ENCODE assay signal across 8 cellular contexts in genomic region chr13:114043421-114044053, GRCh38.
A peak's percentile ranks its signal among the peaks of the same experiment; 100 is the strongest.
DNase-seq lines count a peak whose midpoint lies in the region; ATAC-seq and TF ChIP-seq lines count a peak whose summit lies in the region.

No MANE protein-coding gene starts in this region.

- peak overlapping the region; percentile 86 for H3K27ac Mint-ChIP-seq in stimulated activated memory B cell treated with anti-CD40 and anti-IgM and Interleukin-4, amounts not matched to agents 10 μg/mL and 1 μg/mL and 100 μg/mL, for 72 hours
- no peak overlapping the region for H3K27ac Mint-ChIP-seq in T-helper 2 cell treated with Interferon-gamma antibody and Interleukin-4, amounts not matched to agents 5 μg/mL and 100 μg/mL, for 36 hours

- H3K27ac ChIP-seq in BLaER1 (no peak overlapping the region), HCT116 (ENCODE audit: low read depth, low read length) (no peak overlapping the region)

- H3K79me2 ChIP-seq in HCT116 (ENCODE audit: insufficient read depth, low read length): no peaks in the 10 kb centered on the region

- H3K27me3 ChIP-seq in BLaER1: no peaks in the 10 kb centered on the region
- H3K27me3 ChIP-seq in HCT116 (ENCODE audit: insufficient read depth, low read length): no peaks in the 10 kb centered on the region

- BruUV-seq in HCT116 (replicated peaks; lab: Mats Ljungman, UMichigan): no TSS peak

- H3K36me3 ChIP-seq in BLaER1: peaks cover 60% of the 10 kb centered on the region
- H3K36me3 ChIP-seq in HCT116 (ENCODE audit: control insufficient read depth in 1 of 2, insufficient read depth in 2 of 2, low read length in 2 of 2): no peaks in the 10 kb centered on the region

- peak; percentile 82 for ATAC-seq in HCT116
- ATAC-seq in stimulated activated memory B cell treated with anti-CD40 and anti-IgM and Interleukin-4, amounts not matched to agents 10 μg/mL and 1 μg/mL and 100 μg/mL, for 72 hours: peak; percentile 68

- no peaks in the 10 kb centered on the region for H3K27me3 Mint-ChIP-seq in stimulated activated memory B cell treated with anti-CD40 and anti-IgM and Interleukin-4, amounts not matched to agents 10 μg/mL and 1 μg/mL and 100 μg/mL, for 72 hours
- H3K27me3 Mint-ChIP-seq in T-helper 2 cell treated with Interferon-gamma antibody and Interleukin-4, amounts not matched to agents 5 μg/mL and 100 μg/mL, for 36 hours (ENCODE audit: low read depth): no peaks in the 10 kb centered on the region

- H3K36me3 Mint-ChIP-seq in stimulated activated memory B cell treated with anti-CD40 and anti-IgM and Interleukin-4, amounts not matched to agents 10 μg/mL and 1 μg/mL and 100 μg/mL, for 72 hours: peaks cover 42% of the 10 kb centered on the region
- H3K36me3 Mint-ChIP-seq in T-helper 2 cell treated with Interferon-gamma antibody and Interleukin-4, amounts not matched to agents 5 μg/mL and 100 μg/mL, for 36 hours (ENCODE audit: low read depth): peaks cover 33% of the 10 kb centered on the region

- intact Hi-C loops in HCT116 (cut with micrococcal nuclease): no loop called here

- no peak for TF ChIP-seq POLR2A in HCT116 (IDR thresholded peaks at IDR 0.05; ENCODE audit: borderline replicate concordance, extremely low read depth, insufficient read depth, insufficient read length)

- H2AFZ ChIP-seq in HCT116 (ENCODE audit: low read depth, low read length, poor library complexity, severe bottlenecking): no peak overlapping the region

- RAD21 ChIA-PET in HCT116 (lab: Charles Lee; ENCODE audit: low non-redundant PET in 1 of 2, low total read pairs in 2 of 2, uncharacterized antibody in 2 of 2, unreplicated experiment in 2 of 2): no interaction called here

- peaks cover 54% of the 10 kb centered on the region for H3K4me1 Mint-ChIP-seq in stimulated activated memory B cell treated with anti-CD40 and anti-IgM and Interleukin-4, amounts not matched to agents 10 μg/mL and 1 μg/mL and 100 μg/mL, for 72 hours
- peaks cover 8% of the 10 kb centered on the region for H3K4me1 Mint-ChIP-seq in T-helper 2 cell treated with Interferon-gamma antibody and Interleukin-4, amounts not matched to agents 5 μg/mL and 100 μg/mL, for 36 hours (ENCODE audit: low read depth)

- no peak for TF ChIP-seq RAD21 in HCT116 (IDR thresholded peaks at IDR 0.05; ENCODE audit: low read depth)

- no peaks in the 10 kb centered on the region for H3K9me2 ChIP-seq in HCT116 (ENCODE audit: insufficient read depth)

- peaks cover 88% of the 10 kb centered on the region for H4K20me1 ChIP-seq in BLaER1
- no peaks in the 10 kb centered on the region for H4K20me1 ChIP-seq in HCT116 (ENCODE audit: insufficient read depth)

- H3K4me2 ChIP-seq in BLaER1 (peak overlapping the region; percentile 61), HCT116 (ENCODE audit: low read length) (no peak overlapping the region)

- H3K9me3 ChIP-seq in BLaER1 (peaks cover 12% of the 10 kb centered on the region), HCT116 (ENCODE audit: control insufficient read depth in 1 of 2, insufficient read depth in 1 of 2, low read depth in 1 of 2, low read length in 2 of 2) (no peaks in the 10 kb centered on the region)

- POLR2A ChIA-PET in HCT116 (lab: Charles Lee): no interaction called here

- peaks cover 2% of the 10 kb centered on the region for H3K9me3 Mint-ChIP-seq in stimulated activated memory B cell treated with anti-CD40 and anti-IgM and Interleukin-4, amounts not matched to agents 10 μg/mL and 1 μg/mL and 100 μg/mL, for 72 hours
- H3K9me3 Mint-ChIP-seq in T-helper 2 cell treated with Interferon-gamma antibody and Interleukin-4, amounts not matched to agents 5 μg/mL and 100 μg/mL, for 36 hours: no peaks in the 10 kb centered on the region

- TF ChIP-seq CTCF in HCT116 (IDR thresholded peaks at IDR 0.05 in 2 of 3, conservative IDR thresholded peaks at IDR 0.05 in 1 of 3; ENCODE audit: borderline replicate concordance in 1 of 3, insufficient read depth in 1 of 3, low read depth in 2 of 3, low read length in 2 of 3): no peak
- TF ChIP-seq CTCF in foreskin fibroblast (IDR thresholded peaks at IDR 0.05; ENCODE audit: low read depth, low read length): peak; percentile 14

- no peak overlapping the region for H3K9ac ChIP-seq in BLaER1
- no peak overlapping the region for H3K9ac ChIP-seq in HCT116 (ENCODE audit: low read length)

- H3K4me3 ChIP-seq in BLaER1: no peak overlapping the region
- H3K4me3 ChIP-seq in HCT116 (replicated peaks in 1 of 2; ENCODE audit: low read depth in 1 of 2, low read length in 2 of 2): no peak overlapping the region
- H3K4me3 ChIP-seq in foreskin fibroblast (ENCODE audit: low read depth in 1 of 2, low read length in 2 of 2): no peak overlapping the region

- CTCF ChIA-PET in HCT116 (lab: Charles Lee): no interaction called here

- DNase-seq in HCT116 (ENCODE audit: low read depth, low spot score) (no peak), SK-N-DZ (ENCODE audit: low spot score) (peak; percentile 63), foreskin fibroblast (peak; percentile 95), COR-L47 (lab: John Stamatoyannopoulos, UW) (no peak), putamen (ENCODE audit: low spot score) (no peak)
- no peak for DNase-seq in T-helper 2 cell treated with Interferon-gamma antibody and Interleukin-4, amounts not matched to agents 5 μg/mL and 100 μg/mL, for 36 hours (ENCODE audit: low spot score)

- H3K4me1 ChIP-seq in BLaER1 (peaks cover 72% of the 10 kb centered on the region), HCT116 (ENCODE audit: control insufficient read depth in 1 of 2, insufficient read depth in 2 of 2, low read length in 2 of 2) (no peaks in the 10 kb centered on the region)

- H3K4me3 Mint-ChIP-seq in stimulated activated memory B cell treated with anti-CD40 and anti-IgM and Interleukin-4, amounts not matched to agents 10 μg/mL and 1 μg/mL and 100 μg/mL, for 72 hours: no peak overlapping the region
- no peak overlapping the region for H3K4me3 Mint-ChIP-seq in T-helper 2 cell treated with Interferon-gamma antibody and Interleukin-4, amounts not matched to agents 5 μg/mL and 100 μg/mL, for 36 hours

TF ChIP-seq in HCT116, 20 proteins besides CTCF, POLR2A, EP300 and RAD21:
- TF ChIP-seq YY1 (IDR thresholded peaks at IDR 0.05; ENCODE audit: extremely low read depth, insufficient replicate concordance, low read depth, low read length): no peak
- TF ChIP-seq, protein P1, sequence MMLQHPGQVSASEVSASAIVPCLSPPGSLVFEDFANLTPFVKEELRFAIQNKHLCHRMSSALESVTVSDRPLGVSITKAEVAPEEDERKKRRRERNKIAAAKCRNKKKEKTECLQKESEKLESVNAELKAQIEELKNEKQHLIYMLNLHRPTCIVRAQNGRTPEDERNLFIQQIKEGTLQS (IDR thresholded peaks at IDR 0.05): no peak
- no peak for TF ChIP-seq EZH2phosphoT487 (IDR thresholded peaks at IDR 0.05; ENCODE audit: borderline replicate concordance)

Comparison
In these comparisons a context has a peak if more than half of its experiments do, and no peak if none do; other contexts are left out.
1. DNase-seq: peak in SK-N-DZ (single experiment) and foreskin fibroblast (2 of 2); none in HCT116 (single experiment), COR-L47 (single experiment), putamen (single experiment) and T-helper 2 cell treated with Interferon-gamma antibody and Interleukin-4, amounts not matched to agents 5 μg/mL and 100 μg/mL, for 36 hours (single experiment).